Comparison of ENCODE assay signal across 9 cellular contexts in the genomic region with DNA sequence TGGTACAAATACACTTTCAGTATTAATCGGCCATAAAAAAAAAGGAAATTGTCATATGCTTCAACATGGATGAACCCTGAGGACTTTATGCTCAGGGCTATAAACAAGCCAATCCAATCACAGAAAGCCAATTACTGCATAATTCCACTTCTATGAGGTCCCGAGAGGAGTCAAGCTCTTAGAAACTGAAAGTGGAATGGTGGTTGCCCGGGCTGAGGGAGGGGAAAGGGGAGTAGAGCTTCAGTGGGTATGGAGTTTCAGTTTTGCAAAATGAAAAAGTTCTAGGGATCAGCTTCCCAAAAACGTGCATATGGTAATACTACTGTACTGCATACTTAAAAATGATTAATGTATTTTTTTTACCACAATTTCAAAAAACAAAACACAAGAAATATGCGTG. TPM values are rescaled to one million over a fixed set of nuclear protein-coding genes. Genes with fewer than 3 reads are reported as not detected.
DNase-seq lines count a peak whose midpoint lies in the region; ATAC-seq and TF ChIP-seq lines count a peak whose summit lies in the region.
"Had no signal": no experiment of that assay in that cellular context is flagged by ENCODE, and none has a peak within 500 bp of the region (broad histone marks: within the 10 kb centered on the region; RNA-seq: fewer than 3 reads in every experiment).

No MANE protein-coding gene starts in this region.

- peak overlapping the region; percentile 7 to 76 for H3K27ac ChIP-seq in left lung
- H3K27ac ChIP-seq in subcutaneous abdominal adipose tissue (ENCODE audit: low read depth, low read length), result peak overlapping the region; percentile 48
- peak overlapping the region in 2 of 4 donors; percentile 9 to 14 for H3K27ac ChIP-seq in gastrocnemius medialis
- H3K27ac ChIP-seq: 22Rv1 had no signal

- peaks cover 9% of the 10 kb centered on the region for H3K36me3 Mint-ChIP-seq in T-helper 2 cell treated with Interferon-gamma antibody and Interleukin-4, amounts not matched to agents 5 μg/mL and 100 μg/mL, for 36 hours (ENCODE audit: low read depth)
- peaks cover 27% of the 10 kb centered on the region for H3K36me3 Mint-ChIP-seq in activated T-helper 2 cell treated with anti-CD3 and anti-CD28 coated beads, Interferon-gamma antibody, Interleukin-2, Interleukin-4, amounts not matched to agents 10 μg/mL and 5 μg/mL and 100 μg/mL, durations not matched to agents 14 hours and 24 hours and 36 hours (ENCODE audit: low read depth)

- H3K9me3 ChIP-seq in left lung, result no peaks in the 10 kb centered on the region
- no peaks in the 10 kb centered on the region for H3K9me3 ChIP-seq in subcutaneous abdominal adipose tissue (ENCODE audit: control insufficient read depth in 5 of 5, low read length in 5 of 5)
- H3K9me3 ChIP-seq in gastrocnemius medialis, result no peaks in the 10 kb centered on the region

- H3K27me3 ChIP-seq in left lung (no peaks in the 10 kb centered on the region), subcutaneous abdominal adipose tissue (ENCODE audit: control insufficient read depth in 5 of 5, insufficient read depth in 4 of 5, low read length in 5 of 5) (no peaks in the 10 kb centered on the region), gastrocnemius medialis (no peaks in the 10 kb centered on the region)

- H3K4me3 ChIP-seq in left lung (no peak overlapping the region), subcutaneous abdominal adipose tissue (ENCODE audit: low read depth in 1 of 5, low read length in 5 of 5) (peak overlapping the region; percentile 52 to 60 (median 57)), gastrocnemius medialis (peak overlapping the region in 2 of 4 donors; percentile 13 to 23)

- H3K4me1 Mint-ChIP-seq in T-helper 2 cell treated with Interferon-gamma antibody and Interleukin-4, amounts not matched to agents 5 μg/mL and 100 μg/mL, for 36 hours (ENCODE audit: low read depth), result peaks cover 12% of the 10 kb centered on the region
- peaks cover 8% of the 10 kb centered on the region for H3K4me1 Mint-ChIP-seq in activated T-helper 2 cell treated with anti-CD3 and anti-CD28 coated beads, Interferon-gamma antibody, Interleukin-2, Interleukin-4, amounts not matched to agents 10 μg/mL and 5 μg/mL and 100 μg/mL, durations not matched to agents 14 hours and 24 hours and 36 hours (ENCODE audit: low read depth)

- H3K4me3 Mint-ChIP-seq in T-helper 2 cell treated with Interferon-gamma antibody and Interleukin-4, amounts not matched to agents 5 μg/mL and 100 μg/mL, for 36 hours, result no peak overlapping the region
- no peak overlapping the region for H3K4me3 Mint-ChIP-seq in activated T-helper 2 cell treated with anti-CD3 and anti-CD28 coated beads, Interferon-gamma antibody, Interleukin-2, Interleukin-4, amounts not matched to agents 10 μg/mL and 5 μg/mL and 100 μg/mL, durations not matched to agents 14 hours and 24 hours and 36 hours (ENCODE audit: low read depth)

- peak overlapping the region; percentile 38 for H3K27ac Mint-ChIP-seq in T-helper 2 cell treated with Interferon-gamma antibody and Interleukin-4, amounts not matched to agents 5 μg/mL and 100 μg/mL, for 36 hours
- H3K27ac Mint-ChIP-seq in activated T-helper 2 cell treated with anti-CD3 and anti-CD28 coated beads, Interferon-gamma antibody, Interleukin-2, Interleukin-4, amounts not matched to agents 10 μg/mL and 5 μg/mL and 100 μg/mL, durations not matched to agents 14 hours and 24 hours and 36 hours, result peak overlapping the region; percentile 8

- H3K4me1 ChIP-seq in left lung (peaks cover 4 to 48% of the 10 kb centered on the region in 2 donors), subcutaneous abdominal adipose tissue (ENCODE audit: control insufficient read depth in 5 of 5, insufficient read depth in 5 of 5, low read length in 5 of 5) (peaks cover 2 to 40% (median 24%) of the 10 kb centered on the region in 5 donors), gastrocnemius medialis (peaks cover 4 to 17% of the 10 kb centered on the region in 2 donors)

- no peak for TF ChIP-seq CTCF in left lung (IDR thresholded peaks at IDR 0.05)
- TF ChIP-seq CTCF in gastrocnemius medialis (IDR thresholded peaks at IDR 0.05 in 4 of 5, conservative IDR thresholded peaks at IDR 0.05 in 1 of 5), result no peak

- ATAC-seq in left lung (peak; percentile 34), HG03521 (IDR thresholded peaks at IDR 0.05; ENCODE audit: unreplicated experiment) (no peak), GM18873 (IDR thresholded peaks at IDR 0.05; ENCODE audit: low FRiP score, unreplicated experiment) (no peak), gastrocnemius medialis (no peak)

- no peak for TF ChIP-seq POLR2A in gastrocnemius medialis (IDR thresholded peaks at IDR 0.05)

- peaks cover 0 to 15% of the 10 kb centered on the region in 2 donors for H3K36me3 ChIP-seq in left lung
- H3K36me3 ChIP-seq in subcutaneous abdominal adipose tissue (ENCODE audit: control insufficient read depth in 5 of 5, insufficient read depth in 5 of 5, low read length in 5 of 5), result peaks cover 0 to 3% (median 0%) of the 10 kb centered on the region in 5 donors
- H3K36me3 ChIP-seq in gastrocnemius medialis, result no peaks in the 10 kb centered on the region

- DNase-seq in T-helper 2 cell treated with Interferon-gamma antibody and Interleukin-4, amounts not matched to agents 5 μg/mL and 100 μg/mL, for 36 hours (ENCODE audit: low spot score), result no peak
- DNase-seq in T-helper 2 cell, result no peak
- no peak for DNase-seq in activated T-helper 2 cell treated with anti-CD3 and anti-CD28 coated beads, Interferon-gamma antibody, Interleukin-2, Interleukin-4, amounts not matched to agents 10 μg/mL and 5 μg/mL and 100 μg/mL, durations not matched to agents 14 hours and 24 hours and 36 hours (ENCODE audit: low spot score)
- DNase-seq in left lung, result no peak
- DNase-seq in gastrocnemius medialis, result no peak

- in situ Hi-C loops in gastrocnemius medialis (cut with MboI; ENCODE audit: low sequenced_read_pairs in 4 of 4), result no loop called here

- peak overlapping the region; percentile 35 to 77 (median 41) for H3K9ac ChIP-seq in subcutaneous abdominal adipose tissue (ENCODE audit: low read length in 5 of 5)

- no peaks in the 10 kb centered on the region for H3K9me3 Mint-ChIP-seq in T-helper 2 cell treated with Interferon-gamma antibody and Interleukin-4, amounts not matched to agents 5 μg/mL and 100 μg/mL, for 36 hours
- H3K9me3 Mint-ChIP-seq in activated T-helper 2 cell treated with anti-CD3 and anti-CD28 coated beads, Interferon-gamma antibody, Interleukin-2, Interleukin-4, amounts not matched to agents 10 μg/mL and 5 μg/mL and 100 μg/mL, durations not matched to agents 14 hours and 24 hours and 36 hours, result no peaks in the 10 kb centered on the region

- intact Hi-C loops in activated T-helper 2 cell treated with anti-CD3 and anti-CD28 coated beads, Interferon-gamma antibody, Interleukin-2, Interleukin-4, amounts not matched to agents 10 μg/mL and 5 μg/mL and 100 μg/mL, durations not matched to agents 14 hours and 24 hours and 36 hours (cut with micrococcal nuclease), result no loop called here
- intact Hi-C loops in left lung (cut with DNase I) (no loop called here), gastrocnemius medialis (cut with DNase I; ENCODE audit: low total_unique reads) (no loop called here)

- H3K27me3 Mint-ChIP-seq in T-helper 2 cell treated with Interferon-gamma antibody and Interleukin-4, amounts not matched to agents 5 μg/mL and 100 μg/mL, for 36 hours (ENCODE audit: low read depth), result no peaks in the 10 kb centered on the region
- H3K27me3 Mint-ChIP-seq in activated T-helper 2 cell treated with anti-CD3 and anti-CD28 coated beads, Interferon-gamma antibody, Interleukin-2, Interleukin-4, amounts not matched to agents 10 μg/mL and 5 μg/mL and 100 μg/mL, durations not matched to agents 14 hours and 24 hours and 36 hours (ENCODE audit: low read depth), result no peaks in the 10 kb centered on the region

RNA-seq across cellular contexts. Expression of gene RNF34, which starts 52.0 kb away (rescaled TPM):
- 74.1 and 78.3 TPM in 2 replicates for total RNA-seq in activated T-helper 2 cell treated with anti-CD3 and anti-CD28 coated beads, Interferon-gamma antibody, Interleukin-2, Interleukin-4, amounts not matched to agents 10 μg/mL and 5 μg/mL and 100 μg/mL, durations not matched to agents 14 hours and 24 hours and 36 hours
- 10 to 100 TPM; 26.1 to 36.5 TPM for total RNA-seq in left lung
- 10 to 100 TPM; 32.3 to 57.1 (median 46.2) TPM for total RNA-seq in gastrocnemius medialis

Comparison
In these comparisons a context has a peak if more than half of its experiments do, and no peak if none do; other contexts are left out.
1. H3K4me3 ChIP-seq: peak in subcutaneous abdominal adipose tissue (5 of 5); none in left lung (0 of 2).